9 cellular contexts compared by ENCODE assay signal in the genomic region with DNA sequence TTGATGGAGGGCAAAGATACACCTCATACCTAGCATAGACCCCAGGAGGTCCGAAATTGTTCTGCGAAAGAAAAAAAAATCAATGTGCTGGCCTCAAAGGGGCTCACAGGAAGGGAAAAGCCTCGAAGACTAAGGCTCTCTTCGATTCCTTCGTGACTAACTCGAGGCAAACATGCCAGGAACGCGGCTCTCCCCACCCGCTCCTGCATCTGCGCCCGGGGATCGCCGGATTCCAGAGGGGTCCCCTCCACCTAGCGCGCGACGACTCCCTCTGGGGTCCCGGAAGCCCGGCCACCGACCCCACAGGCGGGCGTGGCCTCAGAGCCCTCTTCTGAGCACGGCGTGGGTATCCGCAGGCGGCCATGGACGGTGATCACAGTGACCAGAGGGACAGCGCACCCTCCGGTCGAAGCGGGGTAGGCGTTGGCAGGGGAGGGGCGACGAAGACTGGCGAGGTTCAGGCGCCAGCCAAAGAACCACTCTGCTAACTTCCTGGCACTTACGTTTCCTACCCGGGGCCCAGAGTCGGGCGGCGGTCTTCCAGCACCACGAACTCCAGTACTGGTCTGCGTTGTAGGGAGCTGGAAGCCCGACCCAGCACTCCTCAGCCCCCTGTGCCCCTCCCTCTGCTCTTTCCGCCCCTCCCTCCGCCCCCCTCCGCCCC. TPM values are rescaled to one million over a fixed set of nuclear protein-coding genes. Genes with fewer than 3 reads are reported as not detected.
A peak's percentile ranks its signal among the peaks of the same experiment; 100 is the strongest.
DNase-seq lines count a peak whose midpoint lies in the region; ATAC-seq, FAIRE-seq and TF ChIP-seq lines count a peak whose summit lies in the region.
"Had no signal": no experiment of that assay in that cellular context is flagged by ENCODE, and none has a peak within 500 bp of the region (broad histone marks: within the 10 kb centered on the region; RNA-seq: fewer than 3 reads in every experiment).

No MANE protein-coding gene starts in this region.

- peak; percentile 62 for DNase-seq in GM18507 (ENCODE audit: extremely low spot score, insufficient read length, low read depth)
- peak in 2 of 3 experiments; percentile 88 to 93 for DNase-seq in NCI-H1417 (lab: John Stamatoyannopoulos, UW)
- peak; percentile 79 for DNase-seq in activated CD4-positive, CD25-positive, alpha-beta regulatory T cell treated with anti-CD3 and anti-CD28 coated beads, Interleukin-2, amount 50 U/mL, for 72 hours
- no peak for DNase-seq in fibroblast of villous mesenchyme (ENCODE audit: low read depth)
- no peak for DNase-seq in activated effector memory CD4-positive, alpha-beta T cell treated with anti-CD3 and anti-CD28 coated beads, Interleukin-2, amount 50 U/mL, for 16 hours

- H3K9ac ChIP-seq in BLaER1: peak overlapping the region; percentile 84

- peak overlapping the region; percentile 83 for H3K27ac ChIP-seq in BLaER1

- H3K36me3 ChIP-seq in BLaER1: peaks cover 22% of the 10 kb centered on the region

- TF ChIP-seq CTCF in fibroblast of villous mesenchyme (IDR thresholded peaks at IDR 0.05; ENCODE audit: insufficient read depth, low read depth, low read length): peak; percentile 45
- TF ChIP-seq CTCF in nephron (IDR thresholded peaks at IDR 0.05; ENCODE audit: unreplicated experiment in 3 of 3): peak; percentile 30 to 55 (median 48)

- peaks cover 31% of the 10 kb centered on the region for H3K4me1 Mint-ChIP-seq in nephron

- no peaks in the 10 kb centered on the region for H3K27me3 Mint-ChIP-seq in nephron (ENCODE audit: low read depth)

- H3K27ac Mint-ChIP-seq in nephron: peak overlapping the region; percentile 92 to 96 (median 95)

- H4K20me1 ChIP-seq in BLaER1: peaks cover 37% of the 10 kb centered on the region

- no peaks in the 10 kb centered on the region for H3K9me3 ChIP-seq in BLaER1

- H3K4me1 ChIP-seq in BLaER1: peaks cover 25% of the 10 kb centered on the region

- ATAC-seq in HG02852 (IDR thresholded peaks at IDR 0.05; ENCODE audit: unreplicated experiment): peak; percentile 47

- H3K4me3 ChIP-seq in BLaER1: peak overlapping the region; percentile 99
- peak overlapping the region; percentile 89 for H3K4me3 ChIP-seq in fibroblast of villous mesenchyme (ENCODE audit: low read depth, low read length)

- H3K4me2 ChIP-seq in BLaER1: peak overlapping the region; percentile 96

- FAIRE-seq in GM18507 (lab: Jason Lieb, UNC): no peak
- FAIRE-seq: colon had no signal

- H3K36me3 Mint-ChIP-seq in nephron (ENCODE audit: low read depth): peaks cover 22% of the 10 kb centered on the region

- no peaks in the 10 kb centered on the region for H3K9me3 Mint-ChIP-seq in nephron

- H3K27me3 ChIP-seq in BLaER1: no peaks in the 10 kb centered on the region

- peak overlapping the region; percentile 90 to 92 (median 90) for H3K4me3 Mint-ChIP-seq in nephron

RNA-seq across cellular contexts. Expression of gene EIF3J, which starts 0.5 kb away (rescaled TPM):
- total RNA-seq in fibroblast of villous mesenchyme: 39.3 and 52.2 TPM in 2 replicates

Comparison
In these comparisons a context has a peak if more than half of its experiments do, and no peak if none do; other contexts are left out.
1. DNase-seq: peak in GM18507 (single experiment), NCI-H1417 (2 of 3) and activated CD4-positive, CD25-positive, alpha-beta regulatory T cell treated with anti-CD3 and anti-CD28 coated beads, Interleukin-2, amount 50 U/mL, for 72 hours (single experiment); none in fibroblast of villous mesenchyme (single experiment) and activated effector memory CD4-positive, alpha-beta T cell treated with anti-CD3 and anti-CD28 coated beads, Interleukin-2, amount 50 U/mL, for 16 hours (single experiment).